1 cellular context compared by ENCODE assay signal in genomic region chr5:148963679-148964078, GRCh38.
TF ChIP-seq lines count a peak whose summit lies in the region.

No MANE protein-coding gene starts in this region.

TF ChIP-seq in GM23338, 12 proteins besides CTCF, POLR2A, EP300 and RAD21 (continued from another document):
- no peak for TF ChIP-seq ZNF462 (CRISPR knock-in tag; IDR thresholded peaks at IDR 0.05)
- no peak for TF ChIP-seq EZH2phosphoT487 (IDR thresholded peaks at IDR 0.05; ENCODE audit: unreplicated experiment)
